ENCODE assay signal across 1 cellular context in genomic region chr6:33208089-33208967, GRCh38.
TF ChIP-seq lines count a peak whose summit lies in the region.

RING1 (plus strand) TSS chr6:33208500; CDS start chr6:33208823, 323 bp downstream.

TF ChIP-seq in HepG2, 621 proteins besides CTCF, POLR2A, EP300 and RAD21 (continued from another document):
- peak; percentile 66; the same call in 1 of the 2 replicates for TF ChIP-seq CENPT (CRISPR knock-in tag; IDR thresholded peaks at IDR 0.05; ENCODE audit: low read depth)
- peak; percentile 28; the same call in 1 of the 2 replicates for TF ChIP-seq NKX3-1 (CRISPR knock-in tag; IDR thresholded peaks at IDR 0.05)
- no peak for TF ChIP-seq NONO (IDR thresholded peaks at IDR 0.05)
- TF ChIP-seq NONO (CRISPR knock-in tag; conservative IDR thresholded peaks at IDR 0.05), result peak; percentile 92
- TF ChIP-seq POGZ (CRISPR knock-in tag; IDR thresholded peaks at IDR 0.05), result peak; percentile 78
- TF ChIP-seq SNAI1 (CRISPR knock-in tag; IDR thresholded peaks at IDR 0.05; ENCODE audit: borderline replicate concordance), result peak; percentile 93
- peak; percentile 99; the same call in 1 of the 2 replicates for TF ChIP-seq MTA1 (CRISPR knock-in tag; IDR thresholded peaks at IDR 0.05; ENCODE audit: borderline replicate concordance)
- peak; percentile 85; the same call in 1 of the 2 replicates for TF ChIP-seq ZNF256 (CRISPR knock-in tag; conservative IDR thresholded peaks at IDR 0.05)
- TF ChIP-seq ESRRA (CRISPR knock-in tag; IDR thresholded peaks at IDR 0.05; ENCODE audit: low read depth), result no peak
- TF ChIP-seq, protein P1, sequence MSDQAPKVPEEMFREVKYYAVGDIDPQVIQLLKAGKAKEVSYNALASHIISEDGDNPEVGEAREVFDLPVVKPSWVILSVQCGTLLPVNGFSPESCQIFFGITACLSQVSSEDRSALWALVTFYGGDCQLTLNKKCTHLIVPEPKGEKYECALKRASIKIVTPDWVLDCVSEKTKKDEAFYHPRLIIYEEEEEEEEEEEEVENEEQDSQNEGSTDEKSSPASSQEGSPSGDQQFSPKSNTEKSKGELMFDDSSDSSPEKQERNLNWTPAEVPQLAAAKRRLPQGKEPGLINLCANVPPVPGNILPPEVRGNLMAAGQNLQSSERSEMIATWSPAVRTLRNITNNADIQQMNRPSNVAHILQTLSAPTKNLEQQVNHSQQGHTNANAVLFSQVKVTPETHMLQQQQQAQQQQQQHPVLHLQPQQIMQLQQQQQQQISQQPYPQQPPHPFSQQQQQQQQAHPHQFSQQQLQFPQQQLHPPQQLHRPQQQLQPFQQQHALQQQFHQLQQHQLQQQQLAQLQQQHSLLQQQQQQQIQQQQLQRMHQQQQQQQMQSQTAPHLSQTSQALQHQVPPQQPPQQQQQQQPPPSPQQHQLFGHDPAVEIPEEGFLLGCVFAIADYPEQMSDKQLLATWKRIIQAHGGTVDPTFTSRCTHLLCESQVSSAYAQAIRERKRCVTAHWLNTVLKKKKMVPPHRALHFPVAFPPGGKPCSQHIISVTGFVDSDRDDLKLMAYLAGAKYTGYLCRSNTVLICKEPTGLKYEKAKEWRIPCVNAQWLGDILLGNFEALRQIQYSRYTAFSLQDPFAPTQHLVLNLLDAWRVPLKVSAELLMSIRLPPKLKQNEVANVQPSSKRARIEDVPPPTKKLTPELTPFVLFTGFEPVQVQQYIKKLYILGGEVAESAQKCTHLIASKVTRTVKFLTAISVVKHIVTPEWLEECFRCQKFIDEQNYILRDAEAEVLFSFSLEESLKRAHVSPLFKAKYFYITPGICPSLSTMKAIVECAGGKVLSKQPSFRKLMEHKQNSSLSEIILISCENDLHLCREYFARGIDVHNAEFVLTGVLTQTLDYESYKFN (CRISPR knock-in tag; conservative IDR thresholded peaks at IDR 0.05), result no peak
- TF ChIP-seq ONECUT2 (CRISPR knock-in tag; IDR thresholded peaks at IDR 0.05), result no peak
- TF ChIP-seq THAP8 (CRISPR knock-in tag; IDR thresholded peaks at IDR 0.05; ENCODE audit: borderline replicate concordance), result peak; percentile 33; the same call in 1 of the 2 replicates
- TF ChIP-seq ZNF710 (CRISPR knock-in tag; IDR thresholded peaks at IDR 0.05; ENCODE audit: borderline replicate concordance), result peak; percentile 88
- TF ChIP-seq ZNF512 (CRISPR knock-in tag; IDR thresholded peaks at IDR 0.05), result no peak
- peak; percentile 54; the same call in 1 of the 2 replicates for TF ChIP-seq KLF15 (CRISPR knock-in tag; IDR thresholded peaks at IDR 0.05; ENCODE audit: borderline replicate concordance)
- peak; percentile 55 for TF ChIP-seq ARHGAP35 (CRISPR knock-in tag; IDR thresholded peaks at IDR 0.05; ENCODE audit: borderline replicate concordance)
- TF ChIP-seq ZNF234 (CRISPR knock-in tag; conservative IDR thresholded peaks at IDR 0.05), result peak; percentile 67; the same call in 1 of the 2 replicates
